In genomic region chr1:62561306-62561705, GRCh38 we compare ENCODE assay signal across 29 cellular contexts. TPM values are rescaled to one million over a fixed set of nuclear protein-coding genes. Genes with fewer than 3 reads are reported as not detected.
"Had no signal": no experiment of that assay in that cellular context is flagged by ENCODE, and none has a peak within 500 bp of the region (broad histone marks: within the 10 kb centered on the region; RNA-seq: fewer than 3 reads in every experiment).

No MANE protein-coding gene starts in this region.

- H3K4me1 ChIP-seq: left lung, lower lobe of right lung, pancreas, prostate gland, spleen, suprapubic skin, upper lobe of right lung had no signal

- H3K27ac ChIP-seq: left lung, lower lobe of right lung, pancreas, prostate gland, spleen, suprapubic skin, thoracic aorta, tibial artery, upper lobe of right lung had no signal

- ATAC-seq: left colon; left lung; lower lobe of right lung; naive thymus-derived CD8-positive, alpha-beta T cell; pancreas; right cardiac atrium; sciatic nerve; stimulated activated effector memory CD8-positive, alpha-beta T cell treated with anti-CD3 and anti-CD28 coated beads, Interleukin-12 subunit alpha, Interleukin-12 subunit beta, amount 100 ng/mL, for 72 hours; upper lobe of right lung had no signal

- H3K27me3 ChIP-seq: left lung, pancreas, spleen, suprapubic skin, tibial artery, upper lobe of right lung had no signal

- FAIRE-seq: keratinocyte, urothelium cell line had no signal

- H3K9me3 ChIP-seq: left lung, lower lobe of right lung, pancreas, prostate gland, spleen, suprapubic skin, thoracic aorta, tibial artery, upper lobe of right lung had no signal

- DNase-seq: hippocampal formation; left colon; left lung; lower lobe of right lung; mammary epithelial cell; mesenchymal stem cell; naive thymus-derived CD8-positive, alpha-beta T cell; nucleus accumbens; pancreas; posterior cingulate gyrus; retina; right cardiac atrium; small intestine; spleen; stimulated activated CD4-positive, alpha-beta T cell treated with anti-CD3 and anti-CD28 coated beads, Interleukin-4, amount 100 ng/mL, for 24 hours; stimulated activated naive CD4-positive, alpha-beta T cell; tibial artery; trophoblast cell; upper lobe of right lung had no signal

- H3K36me3 ChIP-seq: left lung, pancreas, prostate gland, upper lobe of right lung had no signal

- H3K4me3 ChIP-seq: left lung, lower lobe of right lung, pancreas, prostate gland, spleen, suprapubic skin, thoracic aorta, tibial artery, upper lobe of right lung had no signal

RNA-seq across cellular contexts. Expression of gene ANGPTL3, which starts 36.0 kb away (rescaled TPM):
- total RNA-seq: left colon; left lung; lower lobe of right lung; mammary epithelial cell; naive thymus-derived CD8-positive, alpha-beta T cell; neural crest cell; osteoblast; prostate gland; right cardiac atrium; sciatic nerve; spleen; subcutaneous adipose tissue; thoracic aorta; upper lobe of right lung had no signal
- polyA plus RNA-seq: keratinocyte; mammary epithelial cell; naive thymus-derived CD8-positive, alpha-beta T cell; right cardiac atrium; small intestine; spleen had no signal
